26 cellular contexts compared by ENCODE assay signal in the genomic region with DNA sequence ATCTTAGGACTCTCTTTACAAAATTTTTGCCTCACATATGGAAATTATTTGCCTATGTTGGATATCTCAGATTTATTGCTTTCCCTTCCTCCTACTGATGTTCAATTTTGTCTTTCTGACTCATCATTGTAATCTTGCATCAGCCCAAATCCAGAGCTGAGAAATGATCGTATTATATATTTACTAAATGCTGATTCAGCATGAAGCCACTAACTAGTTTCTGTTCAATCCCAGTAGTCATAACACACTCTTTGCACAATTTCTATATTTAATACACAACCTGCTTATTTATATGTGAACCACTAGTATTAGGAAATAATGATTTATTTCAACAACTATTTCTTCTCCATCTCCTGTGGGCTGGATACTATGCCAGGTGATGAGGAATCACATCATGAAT.
"Had no signal": no experiment of that assay in that cellular context is flagged by ENCODE, and none has a peak within 500 bp of the region (broad histone marks: within the 10 kb centered on the region; RNA-seq: fewer than 3 reads in every experiment).

No MANE protein-coding gene starts in this region.

- FAIRE-seq: urothelium cell line had no signal

- H3K4me3 Mint-ChIP-seq: memory B cell; naive thymus-derived CD4-positive, alpha-beta T cell; natural killer cell treated with Interleukin-12 subunit alpha and Interleukin-12 subunit beta and Interleukin-15 and Interleukin-18, amount 100 ng/mL, for 72 hours; stimulated activated effector memory CD8-positive, alpha-beta T cell treated with anti-CD3 and anti-CD28 coated beads, Interleukin-12 subunit alpha, Interleukin-12 subunit beta, amount 100 ng/mL, for 72 hours; stimulated activated naive CD8-positive, alpha-beta T cell treated with anti-CD3 and anti-CD28 coated beads, Interleukin-15, Interleukin-2, amounts not matched to agents 100 ng/mL and 50 ng/mL, for 24 hours had no signal

- H3K4me1 ChIP-seq: left ventricle myocardium inferior, right atrium auricular region, suprapubic skin, tibial artery, upper lobe of right lung had no signal

- DNase-seq: islet precursor cell; left ventricle myocardium inferior; midbrain; mucosa of descending colon; naive thymus-derived CD4-positive, alpha-beta T cell; ovary; stimulated activated CD4-positive, alpha-beta T cell treated with anti-CD3 and anti-CD28 coated beads, Interleukin-12 subunit alpha, Interleukin-12 subunit beta, amount 100 ng/mL, for 4 hours; stimulated activated CD4-positive, alpha-beta T cell treated with anti-CD3 and anti-CD28 coated beads, Interleukin-15, amount 100 ng/mL, for 24 hours; stimulated activated CD4-positive, alpha-beta T cell treated with anti-CD3 and anti-CD28 coated beads, Interleukin-2, amount 100 ng/mL, for 24 hours; stimulated activated CD4-positive, alpha-beta T cell treated with anti-CD3 and anti-CD28 coated beads, Interleukin-4, amount 100 ng/mL, for 24 hours; stimulated activated naive CD4-positive, alpha-beta T cell; tibial artery; trophoblast cell; upper lobe of right lung had no signal

- H3K36me3 Mint-ChIP-seq: memory B cell; naive thymus-derived CD4-positive, alpha-beta T cell; natural killer cell treated with Interleukin-12 subunit alpha and Interleukin-12 subunit beta and Interleukin-15 and Interleukin-18, amount 100 ng/mL, for 72 hours; stimulated activated effector memory CD8-positive, alpha-beta T cell treated with anti-CD3 and anti-CD28 coated beads, Interleukin-12 subunit alpha, Interleukin-12 subunit beta, amount 100 ng/mL, for 72 hours had no signal

- ATAC-seq: mucosa of descending colon; naive thymus-derived CD4-positive, alpha-beta T cell; natural killer cell treated with Interleukin-12 subunit alpha and Interleukin-12 subunit beta and Interleukin-15 and Interleukin-18, amount 100 ng/mL, for 72 hours; sciatic nerve; stimulated activated effector memory CD8-positive, alpha-beta T cell treated with anti-CD3 and anti-CD28 coated beads, Interleukin-12 subunit alpha, Interleukin-12 subunit beta, amount 100 ng/mL, for 72 hours; upper lobe of right lung had no signal

- H3K36me3 ChIP-seq: left ventricle myocardium inferior, ovary, right atrium auricular region, suprapubic skin, thoracic aorta, tibial artery, upper lobe of right lung had no signal

- H3K27me3 Mint-ChIP-seq: memory B cell; naive thymus-derived CD4-positive, alpha-beta T cell; natural killer cell treated with Interleukin-12 subunit alpha and Interleukin-12 subunit beta and Interleukin-15 and Interleukin-18, amount 100 ng/mL, for 72 hours; progenitor cell of endocrine pancreas; stimulated activated naive CD8-positive, alpha-beta T cell treated with anti-CD3 and anti-CD28 coated beads, Interleukin-15, Interleukin-2, amounts not matched to agents 100 ng/mL and 50 ng/mL, for 24 hours had no signal

- H3K27ac ChIP-seq: left ventricle myocardium inferior, ovary, right atrium auricular region, skin epidermis, suprapubic skin, thoracic aorta, tibial artery, upper lobe of right lung had no signal

- H3K27ac Mint-ChIP-seq: memory B cell; naive thymus-derived CD4-positive, alpha-beta T cell; natural killer cell treated with Interleukin-12 subunit alpha and Interleukin-12 subunit beta and Interleukin-15 and Interleukin-18, amount 100 ng/mL, for 72 hours; progenitor cell of endocrine pancreas; stimulated activated effector memory CD8-positive, alpha-beta T cell treated with anti-CD3 and anti-CD28 coated beads, Interleukin-12 subunit alpha, Interleukin-12 subunit beta, amount 100 ng/mL, for 72 hours; stimulated activated naive CD8-positive, alpha-beta T cell treated with anti-CD3 and anti-CD28 coated beads, Interleukin-15, Interleukin-2, amounts not matched to agents 100 ng/mL and 50 ng/mL, for 24 hours had no signal

- H3K9me3 ChIP-seq: left ventricle myocardium inferior, ovary, right atrium auricular region, suprapubic skin, thoracic aorta, tibial artery, upper lobe of right lung had no signal

- H3K27me3 ChIP-seq: ovary, right atrium auricular region, suprapubic skin, tibial artery, upper lobe of right lung had no signal

- H3K9me3 Mint-ChIP-seq: memory B cell; stimulated activated naive CD8-positive, alpha-beta T cell treated with anti-CD3 and anti-CD28 coated beads, Interleukin-15, Interleukin-2, amounts not matched to agents 100 ng/mL and 50 ng/mL, for 24 hours had no signal

- H3K4me1 Mint-ChIP-seq: memory B cell; naive thymus-derived CD4-positive, alpha-beta T cell; stimulated activated effector memory CD8-positive, alpha-beta T cell treated with anti-CD3 and anti-CD28 coated beads, Interleukin-12 subunit alpha, Interleukin-12 subunit beta, amount 100 ng/mL, for 72 hours had no signal

- H3K4me3 ChIP-seq: left ventricle myocardium inferior, lung, mucosa of descending colon, ovary, right atrium auricular region, skin epidermis, suprapubic skin, thoracic aorta, tibial artery, upper lobe of right lung had no signal
